ENCODE assay signal across 9 cellular contexts in the genomic region with DNA sequence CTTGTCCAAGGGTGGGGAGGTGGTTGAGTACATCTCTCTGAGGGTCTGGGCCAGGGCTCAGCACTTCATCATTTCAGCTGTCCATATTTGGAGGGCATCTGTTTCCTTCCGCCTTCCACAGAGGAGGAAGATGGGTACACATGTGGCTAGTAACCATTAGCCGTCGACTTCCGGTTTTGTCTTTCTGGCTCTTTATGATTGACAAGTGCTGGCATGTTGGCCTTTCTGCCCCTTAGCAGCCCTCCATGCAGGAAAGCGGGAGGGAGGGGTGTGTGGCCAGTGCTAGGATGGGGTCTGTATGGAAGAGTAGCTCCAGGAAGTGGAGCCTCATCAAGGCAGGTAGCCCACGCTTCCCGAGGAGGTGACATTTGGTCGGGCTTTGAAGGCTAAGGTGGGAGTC.
DNase-seq lines count a peak whose midpoint lies in the region; ATAC-seq and TF ChIP-seq lines count a peak whose summit lies in the region.
"Had no signal": no experiment of that assay in that cellular context is flagged by ENCODE, and none has a peak within 500 bp of the region (broad histone marks: within the 10 kb centered on the region; RNA-seq: fewer than 3 reads in every experiment).

No MANE protein-coding gene starts in this region.

- H3K27ac ChIP-seq in Panc1 (ENCODE audit: low read length): peak overlapping the region; percentile 94
- no peak overlapping the region for H3K27ac ChIP-seq in duodenal mucosa (ENCODE audit: low read depth, low read length)

- TF ChIP-seq CTCF in Panc1 (IDR thresholded peaks at IDR 0.05) (no peak), foreskin fibroblast (IDR thresholded peaks at IDR 0.05; ENCODE audit: low read depth, low read length) (no peak)

- DNase-seq in activated gamma-delta T cell treated with Interleukin-2 at 50 U/mL for 16 hours (peak; percentile 45), activated gamma-delta T cell (lab: John Stamatoyannopoulos, UW) (no peak), Panc1 (ENCODE audit: low read depth, low spot score) (no peak), GM03348 (ENCODE audit: low spot score) (no peak), foreskin fibroblast (no peak)
- DNase-seq in stimulated activated CD8-positive, alpha-beta memory T cell treated with anti-CD3 and anti-CD28 coated beads, Interleukin-12 subunit alpha, Interleukin-12 subunit beta, amount 100 ng/mL, for 1 hour (ENCODE audit: low read depth): peak; percentile 27

- H3K4me3 ChIP-seq in Panc1 (ENCODE audit: low read depth in 2 of 2, low read length in 2 of 2) (no peak overlapping the region), duodenal mucosa (ENCODE audit: low read depth in 1 of 2, low read length in 2 of 2) (peak overlapping the region; percentile 70 to 71), foreskin fibroblast (ENCODE audit: low read depth in 1 of 2, low read length in 2 of 2) (no peak overlapping the region)
- H3K4me3 ChIP-seq: ovary had no signal

- POLR2A ChIA-PET in Panc1 (lab: Charles Lee): interaction anchor here (0.6 kb wide), 1 partner anchor 14 kb away, joined by 3 read pairs; no protein-coding TSS in a partner anchor

- H3K36me3 ChIP-seq in Panc1 (ENCODE audit: control insufficient read depth, insufficient read depth, low read length) (no peaks in the 10 kb centered on the region), duodenal mucosa (ENCODE audit: control insufficient read depth in 1 of 2, insufficient read depth in 2 of 2, low read length in 2 of 2) (no peaks in the 10 kb centered on the region)
- H3K36me3 ChIP-seq: ovary had no signal

- H3K9me3 ChIP-seq in Panc1 (ENCODE audit: control insufficient read depth, insufficient read depth, low read depth, low read length) (no peaks in the 10 kb centered on the region), duodenal mucosa (ENCODE audit: control insufficient read depth in 1 of 2, low read length in 2 of 2) (no peaks in the 10 kb centered on the region)
- H3K9me3 ChIP-seq: ovary had no signal

- ATAC-seq in Panc1 (no peak), GM21447 (IDR thresholded peaks at IDR 0.05; ENCODE audit: unreplicated experiment) (no peak)

- in situ Hi-C loops in Panc1 (cut with HindIII; ENCODE audit: low pct_unique_long_range_greater_than_20kb, low sequenced_read_pairs): no loop called here

- CTCF ChIA-PET in Panc1 (lab: Charles Lee): interaction anchor here (0.6 kb wide), 1 partner anchor 110 kb away, joined by 3 read pairs; no protein-coding TSS in a partner anchor

- H3K27me3 ChIP-seq in Panc1 (ENCODE audit: control insufficient read depth, insufficient read depth, low read length): no peaks in the 10 kb centered on the region
- H3K27me3 ChIP-seq in duodenal mucosa (ENCODE audit: control insufficient read depth in 1 of 2, insufficient read depth in 2 of 2, low read length in 2 of 2): no peaks in the 10 kb centered on the region
- H3K27me3 ChIP-seq: ovary had no signal

- intact Hi-C loops in Panc1 (cut with micrococcal nuclease; ENCODE audit: unreplicated experiment): no loop called here

- H3K4me1 ChIP-seq in Panc1 (ENCODE audit: control insufficient read depth, insufficient read depth, low read length) (peaks cover 40% of the 10 kb centered on the region), duodenal mucosa (ENCODE audit: control insufficient read depth in 1 of 2, insufficient read depth in 2 of 2, low read length in 2 of 2) (peaks cover 33% of the 10 kb centered on the region in 2 donors)

- H3K9ac ChIP-seq in duodenal mucosa (ENCODE audit: low read depth in 1 of 2, low read length in 2 of 2): no peak overlapping the region

- BruUV-seq in Panc1 (replicated peaks; lab: Mats Ljungman, UMichigan): no TSS peak

Comparison
In these comparisons a context has a peak if more than half of its experiments do, and no peak if none do; other contexts are left out.
1. DNase-seq: peak in activated gamma-delta T cell treated with Interleukin-2 at 50 U/mL for 16 hours (single experiment) and stimulated activated CD8-positive, alpha-beta memory T cell treated with anti-CD3 and anti-CD28 coated beads, Interleukin-12 subunit alpha, Interleukin-12 subunit beta, amount 100 ng/mL, for 1 hour (single experiment); none in activated gamma-delta T cell (single experiment), Panc1 (single experiment), GM03348 (single experiment) and foreskin fibroblast (0 of 2).
2. H3K4me3 ChIP-seq: peak in duodenal mucosa (2 of 2); none in Panc1 (0 of 2) and foreskin fibroblast (0 of 2).